In the genomic region with DNA sequence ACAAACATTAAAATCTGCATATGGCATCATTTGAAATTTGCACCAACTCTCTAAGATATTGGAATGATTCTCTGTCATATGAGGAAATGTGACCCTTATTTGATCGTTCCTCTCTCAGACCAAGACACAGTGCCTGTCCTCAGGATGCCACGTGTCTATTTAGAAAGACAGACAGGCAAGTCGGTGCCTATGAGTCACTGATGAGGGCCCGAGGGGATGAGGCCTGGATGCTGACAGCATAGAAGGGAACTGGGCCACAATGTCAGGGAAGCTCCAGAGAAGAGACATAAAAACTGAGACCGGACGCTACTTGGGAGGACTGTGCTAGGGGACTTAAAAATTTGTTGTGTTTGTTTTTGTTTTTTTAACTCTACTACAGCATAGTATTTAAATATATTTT, we compare ENCODE assay signal across 1 cellular context.
TF ChIP-seq lines count a peak whose summit lies in the region.

No MANE protein-coding gene starts in this region.

TF ChIP-seq in A549, 52 proteins besides CTCF, POLR2A, EP300 and RAD21:
- TF ChIP-seq FOSL2 (IDR thresholded peaks at IDR 0.05) (no peak), FOSL2 (CRISPR knock-in tag; IDR thresholded peaks at IDR 0.05) (peak; percentile 16; the same call in 1 of the 2 replicates), ESRRA (IDR thresholded peaks at IDR 0.05; ENCODE audit: borderline replicate concordance, low read length) (no peak)
